8 cellular contexts compared by ENCODE assay signal in the genomic region with DNA sequence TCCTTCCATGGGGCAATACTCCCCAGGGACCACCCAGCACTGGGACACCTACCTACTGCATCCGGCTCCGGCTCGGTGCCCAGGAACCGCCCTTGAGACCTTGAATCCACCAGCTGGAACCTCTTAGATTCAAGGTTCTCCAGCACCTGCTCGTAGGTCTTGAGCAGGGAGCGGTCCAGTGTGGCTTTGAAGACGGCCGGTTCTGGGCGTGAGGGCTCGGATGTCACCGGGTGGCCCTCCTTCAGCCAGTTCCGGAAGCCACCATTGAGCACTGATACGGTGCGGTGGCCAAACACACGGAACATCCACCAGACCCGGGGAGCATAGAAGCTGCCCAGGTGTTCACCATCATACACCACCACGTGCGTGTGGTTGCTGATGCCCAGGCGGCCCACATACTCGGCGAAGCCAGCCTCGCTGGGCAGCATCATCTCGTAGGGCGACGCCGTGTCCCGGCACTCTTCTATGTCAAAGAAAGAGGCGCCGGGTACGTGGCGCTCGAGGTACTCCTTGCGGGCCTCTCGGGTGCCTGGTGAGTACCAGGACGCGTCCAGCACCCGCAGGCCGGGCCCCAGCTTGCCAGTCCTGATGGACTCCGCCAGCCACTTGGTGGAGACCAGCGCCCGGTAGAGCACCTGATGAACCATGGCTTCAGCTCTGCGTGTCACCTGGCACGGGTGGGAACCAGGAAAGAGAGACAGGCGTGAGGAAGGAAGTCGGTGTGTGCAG. TPM values are rescaled to one million over a fixed set of nuclear protein-coding genes. Genes with fewer than 3 reads are reported as not detected.
DNase-seq lines count a peak whose midpoint lies in the region; ATAC-seq and TF ChIP-seq lines count a peak whose summit lies in the region.

No MANE protein-coding gene starts in this region.

- H4K20me1 ChIP-seq in BLaER1 treated with 17β-estradiol and CSF1 and Interleukin-3, amounts not matched to agents 10 nM and 100 nM, result peaks cover 10 to 66% (median 43%) of the 10 kb centered on the region in 11 experiments; a peak in 19 of 22 replicates
- H4K20me1 ChIP-seq in neural progenitor cell (ENCODE audit: low read depth), result peaks cover 69% of the 10 kb centered on the region

- peaks cover 66% of the 10 kb centered on the region for H3K79me2 ChIP-seq in neural progenitor cell (ENCODE audit: low read depth)

- no peak for TF ChIP-seq EP300 in esophagus muscularis mucosa (IDR thresholded peaks at IDR 0.05)

- 37% methylated on average over 20 of the region's 45 CpGs for WGBS in esophagus muscularis mucosa

- no peaks in the 10 kb centered on the region for H3K9me3 Mint-ChIP-seq in neural progenitor cell

- peak overlapping the region; percentile 92 to 100 (median 96); a peak in 19 of 22 replicates for H3K27ac ChIP-seq in BLaER1 treated with 17β-estradiol and CSF1 and Interleukin-3, amounts not matched to agents 10 nM and 100 nM
- H3K27ac ChIP-seq in Peyer's patch (peak overlapping the region; percentile 80 to 99 (median 94)), esophagus muscularis mucosa (replicated peaks in 1 of 4) (peak overlapping the region; percentile 89 to 97 (median 94)), neural progenitor cell (no peak overlapping the region)

- peak overlapping the region; percentile 82 to 99 (median 94) for H3K4me3 ChIP-seq in BLaER1 treated with 17β-estradiol and CSF1 and Interleukin-3, amounts not matched to agents 10 nM and 100 nM
- H3K4me3 ChIP-seq in Peyer's patch, result peak overlapping the region; percentile 69 to 98 (median 90)
- peak overlapping the region; percentile 86 to 98 (median 92) for H3K4me3 ChIP-seq in esophagus muscularis mucosa
- H3K4me3 ChIP-seq in neural progenitor cell, result peak overlapping the region; percentile 98

- TF ChIP-seq CTCF in Peyer's patch (IDR thresholded peaks at IDR 0.05), result no peak
- TF ChIP-seq CTCF in esophagus muscularis mucosa (IDR thresholded peaks at IDR 0.05), result no peak
- TF ChIP-seq CTCF in neural progenitor cell (IDR thresholded peaks at IDR 0.05), result no peak

- H3K9ac ChIP-seq in BLaER1 treated with 17β-estradiol and CSF1 and Interleukin-3, amounts not matched to agents 10 nM and 100 nM, result peak overlapping the region; percentile 90 to 100 (median 96)
- H3K9ac ChIP-seq in neural progenitor cell, result peak overlapping the region; percentile 72

- no peaks in the 10 kb centered on the region for H3K9me3 ChIP-seq in BLaER1 treated with 17β-estradiol and CSF1 and Interleukin-3, amounts not matched to agents 10 nM and 100 nM (replicated peaks in 1 of 11)
- H3K9me3 ChIP-seq in Peyer's patch, result no peaks in the 10 kb centered on the region
- no peaks in the 10 kb centered on the region for H3K9me3 ChIP-seq in esophagus muscularis mucosa
- no peaks in the 10 kb centered on the region for H3K9me3 ChIP-seq in neural progenitor cell (ENCODE audit: low read depth)

- no peak overlapping the region for H2AFZ ChIP-seq in neural progenitor cell (replicated peaks)

- intact Hi-C loops in esophagus muscularis mucosa (cut with DNase I), result no loop called here

- peaks cover 5% of the 10 kb centered on the region for H3K27me3 Mint-ChIP-seq in neural progenitor cell (ENCODE audit: insufficient read depth, low read depth)

- H3K36me3 ChIP-seq in BLaER1 treated with 17β-estradiol and CSF1 and Interleukin-3, amounts not matched to agents 10 nM and 100 nM, result peaks cover 6 to 37% (median 20%) of the 10 kb centered on the region in 11 experiments; a peak in 15 of 22 replicates
- H3K36me3 ChIP-seq in Peyer's patch (no peaks in the 10 kb centered on the region), esophagus muscularis mucosa (peaks cover 0 to 22% (median 8%) of the 10 kb centered on the region in 4 donors), neural progenitor cell (no peaks in the 10 kb centered on the region)

- no peak for TF ChIP-seq POLR2A in Peyer's patch (IDR thresholded peaks at IDR 0.05)
- TF ChIP-seq POLR2A in esophagus muscularis mucosa (IDR thresholded peaks at IDR 0.05; ENCODE audit: low read depth), result no peak

- DNase-seq in Peyer's patch (no peak), esophagus muscularis mucosa (ENCODE audit: extremely low spot score) (no peak), neural progenitor cell (ENCODE audit: low spot score) (no peak), epidermal melanocyte (ENCODE audit: insufficient read length, low spot score) (no peak), SW 1271 (lab: John Stamatoyannopoulos, UW) (no peak)

- H3F3A ChIP-seq in neural progenitor cell (ENCODE audit: low read depth), result peaks cover 6% of the 10 kb centered on the region

- H3K4me2 ChIP-seq in BLaER1 treated with 17β-estradiol and CSF1 and Interleukin-3, amounts not matched to agents 10 nM and 100 nM, result peak overlapping the region; percentile 89 to 99 (median 97)
- peak overlapping the region; percentile 98 for H3K4me2 ChIP-seq in neural progenitor cell

- no peaks in the 10 kb centered on the region for H3K27me3 ChIP-seq in BLaER1 treated with 17β-estradiol and CSF1 and Interleukin-3, amounts not matched to agents 10 nM and 100 nM
- H3K27me3 ChIP-seq in Peyer's patch, result no peaks in the 10 kb centered on the region
- H3K27me3 ChIP-seq in esophagus muscularis mucosa, result no peaks in the 10 kb centered on the region
- H3K27me3 ChIP-seq in neural progenitor cell, result no peaks in the 10 kb centered on the region

- H3K27ac Mint-ChIP-seq in neural progenitor cell, result peak overlapping the region; percentile 80

- peaks cover 33% of the 10 kb centered on the region for H3K4me1 Mint-ChIP-seq in neural progenitor cell

- peaks cover 7% of the 10 kb centered on the region for H3K36me3 Mint-ChIP-seq in neural progenitor cell

- H3K4me3 Mint-ChIP-seq in neural progenitor cell, result peak overlapping the region; percentile 90

- H3K4me1 ChIP-seq in BLaER1 treated with 17β-estradiol and CSF1 and Interleukin-3, amounts not matched to agents 10 nM and 100 nM, result peaks cover 43 to 56% (median 50%) of the 10 kb centered on the region in 10 experiments
- peaks cover 3 to 69% (median 12%) of the 10 kb centered on the region in 4 donors for H3K4me1 ChIP-seq in Peyer's patch
- peaks cover 62 to 78% (median 71%) of the 10 kb centered on the region in 4 donors for H3K4me1 ChIP-seq in esophagus muscularis mucosa
- H3K4me1 ChIP-seq in neural progenitor cell, result peaks cover 21% of the 10 kb centered on the region

- ATAC-seq in HG03378 (IDR thresholded peaks at IDR 0.05; ENCODE audit: unreplicated experiment), result no peak
- ATAC-seq in HG02610 (IDR thresholded peaks at IDR 0.05; ENCODE audit: unreplicated experiment), result no peak

RNA-seq across cellular contexts. Expression of gene TST, which starts 1.0 kb away (rescaled TPM):
- 100 to 1,000 TPM in 3 of 4 donors, 10 to 100 TPM in 1; 93.3 to 485 (median 249) TPM for total RNA-seq in Peyer's patch
- 10 to 100 TPM; 27.0 to 44.8 (median 38.6) TPM for total RNA-seq in esophagus muscularis mucosa
- total RNA-seq in neural progenitor cell (ENCODE audit: low replicate concordance), result 21.5 and 53.4 TPM in 2 replicates

RNA-seq across cellular contexts. Expression of gene MPST, which starts 1.3 kb away (rescaled TPM):
- total RNA-seq in Peyer's patch, result 100 to 1,000 TPM; 128 to 498 (median 394) TPM
- 100 to 1,000 TPM; 124 to 205 (median 169) TPM for total RNA-seq in esophagus muscularis mucosa
- total RNA-seq in neural progenitor cell (ENCODE audit: low replicate concordance), result 36.9 and 157 TPM in 2 replicates

RNA-seq across cellular contexts. Expression of gene KCTD17, which starts 33.3 kb away (rescaled TPM):
- total RNA-seq in Peyer's patch, result 10 to 100 TPM in 3 of 4 donors, 1 to 10 TPM in 1; 9.5 to 30.5 (median 13.5) TPM
- total RNA-seq in esophagus muscularis mucosa, result 10 to 100 TPM; 17.9 to 35.8 (median 28.7) TPM
- 17.5 and 44.1 TPM in 2 replicates for total RNA-seq in neural progenitor cell (ENCODE audit: low replicate concordance)
